Comparison of ENCODE assay signal across 2 cellular contexts in the genomic region with DNA sequence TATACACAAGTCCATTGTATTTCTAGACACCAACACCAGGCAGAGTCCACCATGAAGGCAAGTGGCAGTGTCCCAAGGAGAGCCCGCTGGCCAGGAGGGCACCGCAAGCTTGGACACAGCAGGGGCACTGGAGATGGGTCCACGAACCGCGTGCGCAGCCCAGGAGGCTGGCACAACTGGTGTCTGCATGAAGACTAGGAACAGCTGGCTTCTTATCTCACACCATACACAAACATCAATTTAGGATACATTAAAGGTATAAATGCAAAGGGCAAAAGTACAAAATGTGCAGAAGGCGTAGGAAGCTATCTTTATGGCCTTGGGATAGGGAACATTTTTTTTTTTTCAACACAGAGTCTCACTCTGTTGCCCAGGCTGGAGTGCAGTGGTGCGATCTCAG.
TF ChIP-seq lines count a peak whose summit lies in the region.

No MANE protein-coding gene starts in this region.

TF ChIP-seq in SK-N-SH, 30 proteins besides CTCF, POLR2A, EP300 and RAD21:
- TF ChIP-seq, protein P1, sequence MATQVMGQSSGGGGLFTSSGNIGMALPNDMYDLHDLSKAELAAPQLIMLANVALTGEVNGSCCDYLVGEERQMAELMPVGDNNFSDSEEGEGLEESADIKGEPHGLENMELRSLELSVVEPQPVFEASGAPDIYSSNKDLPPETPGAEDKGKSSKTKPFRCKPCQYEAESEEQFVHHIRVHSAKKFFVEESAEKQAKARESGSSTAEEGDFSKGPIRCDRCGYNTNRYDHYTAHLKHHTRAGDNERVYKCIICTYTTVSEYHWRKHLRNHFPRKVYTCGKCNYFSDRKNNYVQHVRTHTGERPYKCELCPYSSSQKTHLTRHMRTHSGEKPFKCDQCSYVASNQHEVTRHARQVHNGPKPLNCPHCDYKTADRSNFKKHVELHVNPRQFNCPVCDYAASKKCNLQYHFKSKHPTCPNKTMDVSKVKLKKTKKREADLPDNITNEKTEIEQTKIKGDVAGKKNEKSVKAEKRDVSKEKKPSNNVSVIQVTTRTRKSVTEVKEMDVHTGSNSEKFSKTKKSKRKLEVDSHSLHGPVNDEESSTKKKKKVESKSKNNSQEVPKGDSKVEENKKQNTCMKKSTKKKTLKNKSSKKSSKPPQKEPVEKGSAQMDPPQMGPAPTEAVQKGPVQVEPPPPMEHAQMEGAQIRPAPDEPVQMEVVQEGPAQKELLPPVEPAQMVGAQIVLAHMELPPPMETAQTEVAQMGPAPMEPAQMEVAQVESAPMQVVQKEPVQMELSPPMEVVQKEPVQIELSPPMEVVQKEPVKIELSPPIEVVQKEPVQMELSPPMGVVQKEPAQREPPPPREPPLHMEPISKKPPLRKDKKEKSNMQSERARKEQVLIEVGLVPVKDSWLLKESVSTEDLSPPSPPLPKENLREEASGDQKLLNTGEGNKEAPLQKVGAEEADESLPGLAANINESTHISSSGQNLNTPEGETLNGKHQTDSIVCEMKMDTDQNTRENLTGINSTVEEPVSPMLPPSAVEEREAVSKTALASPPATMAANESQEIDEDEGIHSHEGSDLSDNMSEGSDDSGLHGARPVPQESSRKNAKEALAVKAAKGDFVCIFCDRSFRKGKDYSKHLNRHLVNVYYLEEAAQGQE (IDR thresholded peaks at IDR 0.05; ENCODE audit: low read depth, low read length) = no peak
- TF ChIP-seq, protein P2, sequence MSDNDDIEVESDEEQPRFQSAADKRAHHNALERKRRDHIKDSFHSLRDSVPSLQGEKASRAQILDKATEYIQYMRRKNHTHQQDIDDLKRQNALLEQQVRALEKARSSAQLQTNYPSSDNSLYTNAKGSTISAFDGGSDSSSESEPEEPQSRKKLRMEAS (IDR thresholded peaks at IDR 0.05; ENCODE audit: low read depth) = no peak
- TF ChIP-seq, protein P3, sequence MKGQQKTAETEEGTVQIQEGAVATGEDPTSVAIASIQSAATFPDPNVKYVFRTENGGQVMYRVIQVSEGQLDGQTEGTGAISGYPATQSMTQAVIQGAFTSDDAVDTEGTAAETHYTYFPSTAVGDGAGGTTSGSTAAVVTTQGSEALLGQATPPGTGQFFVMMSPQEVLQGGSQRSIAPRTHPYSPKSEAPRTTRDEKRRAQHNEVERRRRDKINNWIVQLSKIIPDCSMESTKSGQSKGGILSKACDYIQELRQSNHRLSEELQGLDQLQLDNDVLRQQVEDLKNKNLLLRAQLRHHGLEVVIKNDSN (IDR thresholded peaks at IDR 0.05; ENCODE audit: borderline replicate concordance, low read depth) = no peak
- TF ChIP-seq TAF1 (IDR thresholded peaks at IDR 0.05; ENCODE audit: borderline replicate concordance, low read depth, low read length) = no peak
- peak; percentile 52 for TF ChIP-seq GATA2 (CRISPR knock-in tag; IDR thresholded peaks at IDR 0.05)
- no peak for TF ChIP-seq SMC3 (IDR thresholded peaks at IDR 0.05; ENCODE audit: low read depth, low read length)

TF ChIP-seq in SK-N-SH treated with all-trans-retinoic acid at 6 μM for 48 hours, 23 proteins besides CTCF, POLR2A, EP300 and RAD21 (continued from another document):
- TF ChIP-seq, protein P4, sequence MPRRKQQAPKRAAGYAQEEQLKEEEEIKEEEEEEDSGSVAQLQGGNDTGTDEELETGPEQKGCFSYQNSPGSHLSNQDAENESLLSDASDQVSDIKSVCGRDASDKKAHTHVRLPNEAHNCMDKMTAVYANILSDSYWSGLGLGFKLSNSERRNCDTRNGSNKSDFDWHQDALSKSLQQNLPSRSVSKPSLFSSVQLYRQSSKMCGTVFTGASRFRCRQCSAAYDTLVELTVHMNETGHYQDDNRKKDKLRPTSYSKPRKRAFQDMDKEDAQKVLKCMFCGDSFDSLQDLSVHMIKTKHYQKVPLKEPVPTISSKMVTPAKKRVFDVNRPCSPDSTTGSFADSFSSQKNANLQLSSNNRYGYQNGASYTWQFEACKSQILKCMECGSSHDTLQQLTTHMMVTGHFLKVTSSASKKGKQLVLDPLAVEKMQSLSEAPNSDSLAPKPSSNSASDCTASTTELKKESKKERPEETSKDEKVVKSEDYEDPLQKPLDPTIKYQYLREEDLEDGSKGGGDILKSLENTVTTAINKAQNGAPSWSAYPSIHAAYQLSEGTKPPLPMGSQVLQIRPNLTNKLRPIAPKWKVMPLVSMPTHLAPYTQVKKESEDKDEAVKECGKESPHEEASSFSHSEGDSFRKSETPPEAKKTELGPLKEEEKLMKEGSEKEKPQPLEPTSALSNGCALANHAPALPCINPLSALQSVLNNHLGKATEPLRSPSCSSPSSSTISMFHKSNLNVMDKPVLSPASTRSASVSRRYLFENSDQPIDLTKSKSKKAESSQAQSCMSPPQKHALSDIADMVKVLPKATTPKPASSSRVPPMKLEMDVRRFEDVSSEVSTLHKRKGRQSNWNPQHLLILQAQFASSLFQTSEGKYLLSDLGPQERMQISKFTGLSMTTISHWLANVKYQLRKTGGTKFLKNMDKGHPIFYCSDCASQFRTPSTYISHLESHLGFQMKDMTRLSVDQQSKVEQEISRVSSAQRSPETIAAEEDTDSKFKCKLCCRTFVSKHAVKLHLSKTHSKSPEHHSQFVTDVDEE (CRISPR knock-in tag; IDR thresholded peaks at IDR 0.05) = no peak
- TF ChIP-seq ZNF70 (CRISPR knock-in tag; IDR thresholded peaks at IDR 0.05) = no peak
- no peak for TF ChIP-seq ZC3H10 (CRISPR knock-in tag; IDR thresholded peaks at IDR 0.05)
- TF ChIP-seq TCF4 (CRISPR knock-in tag; IDR thresholded peaks at IDR 0.05; ENCODE audit: borderline replicate concordance) = no peak
- TF ChIP-seq, protein P5, sequence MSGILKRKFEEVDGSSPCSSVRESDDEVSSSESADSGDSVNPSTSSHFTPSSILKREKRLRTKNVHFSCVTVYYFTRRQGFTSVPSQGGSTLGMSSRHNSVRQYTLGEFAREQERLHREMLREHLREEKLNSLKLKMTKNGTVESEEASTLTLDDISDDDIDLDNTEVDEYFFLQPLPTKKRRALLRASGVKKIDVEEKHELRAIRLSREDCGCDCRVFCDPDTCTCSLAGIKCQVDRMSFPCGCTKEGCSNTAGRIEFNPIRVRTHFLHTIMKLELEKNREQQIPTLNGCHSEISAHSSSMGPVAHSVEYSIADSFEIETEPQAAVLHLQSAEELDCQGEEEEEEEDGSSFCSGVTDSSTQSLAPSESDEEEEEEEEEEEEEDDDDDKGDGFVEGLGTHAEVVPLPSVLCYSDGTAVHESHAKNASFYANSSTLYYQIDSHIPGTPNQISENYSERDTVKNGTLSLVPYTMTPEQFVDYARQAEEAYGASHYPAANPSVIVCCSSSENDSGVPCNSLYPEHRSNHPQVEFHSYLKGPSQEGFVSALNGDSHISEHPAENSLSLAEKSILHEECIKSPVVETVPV (CRISPR knock-in tag; IDR thresholded peaks at IDR 0.05) = no peak
- no peak for TF ChIP-seq GLIS3 (CRISPR knock-in tag; IDR thresholded peaks at IDR 0.05)
- TF ChIP-seq RARB (CRISPR knock-in tag; IDR thresholded peaks at IDR 0.05) = no peak
- TF ChIP-seq CSDC2 (CRISPR knock-in tag; IDR thresholded peaks at IDR 0.05) = no peak
- no peak for TF ChIP-seq ESRRG (CRISPR knock-in tag; IDR thresholded peaks at IDR 0.05)
- TF ChIP-seq PPARA (CRISPR knock-in tag; IDR thresholded peaks at IDR 0.05; ENCODE audit: borderline replicate concordance) = no peak
- no peak for TF ChIP-seq SNAI2 (CRISPR knock-in tag; IDR thresholded peaks at IDR 0.05)
- TF ChIP-seq POU6F1 (CRISPR knock-in tag; IDR thresholded peaks at IDR 0.05; ENCODE audit: borderline replicate concordance, low read depth) = no peak
